9 cellular contexts compared by ENCODE assay signal in the genomic region with DNA sequence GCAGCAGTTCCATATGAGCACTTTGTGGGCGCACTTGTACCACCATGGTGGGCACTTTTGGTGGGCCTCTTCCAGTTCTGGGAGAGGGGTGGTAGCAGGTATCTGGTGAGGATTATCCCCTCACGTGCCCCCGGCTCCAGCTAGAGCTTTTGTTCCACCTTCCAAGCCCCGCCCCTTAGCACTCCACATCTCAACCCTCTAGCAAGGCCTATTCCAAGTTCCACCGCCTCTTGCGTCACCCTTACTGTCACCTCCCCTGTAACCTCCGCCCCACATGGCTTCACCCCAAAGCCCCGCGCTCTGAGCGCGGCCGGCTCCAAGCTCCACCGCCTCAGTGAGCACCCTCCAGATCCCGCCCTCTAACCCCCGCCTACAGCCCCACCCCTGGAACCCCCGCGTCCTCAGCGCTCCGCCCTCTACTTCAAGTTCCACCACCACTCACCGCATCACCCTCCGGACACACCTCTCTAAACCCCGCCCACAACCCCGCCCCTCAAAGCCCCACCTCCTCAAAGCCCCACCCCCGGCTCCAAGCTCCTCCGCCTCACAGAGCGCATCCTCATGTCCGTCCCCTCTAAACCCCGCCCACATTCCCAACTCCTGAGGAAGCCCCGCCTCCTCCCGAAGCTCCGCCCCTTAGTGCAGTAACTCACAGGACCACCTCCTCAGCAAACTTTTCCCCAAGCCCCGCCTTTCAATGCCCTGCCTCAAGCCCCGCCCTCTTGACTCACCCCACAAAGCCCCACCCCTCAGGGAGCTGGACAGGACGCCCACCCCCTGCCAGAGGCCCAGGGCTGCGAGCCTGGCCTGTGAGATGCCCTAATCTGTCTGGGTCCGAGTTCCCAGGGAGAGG. TPM values are rescaled to one million over a fixed set of nuclear protein-coding genes. Genes with fewer than 3 reads are reported as not detected.
DNase-seq lines count a peak whose midpoint lies in the region; ATAC-seq and TF ChIP-seq lines count a peak whose summit lies in the region.
"Had no signal": no experiment of that assay in that cellular context is flagged by ENCODE, and none has a peak within 500 bp of the region (broad histone marks: within the 10 kb centered on the region; RNA-seq: fewer than 3 reads in every experiment).

No MANE protein-coding gene starts in this region.

- no peaks in the 10 kb centered on the region for H3K27me3 ChIP-seq in neural progenitor cell

- peaks cover 17% of the 10 kb centered on the region for H3F3A ChIP-seq in neural progenitor cell (ENCODE audit: low read depth)

- peaks cover 12% of the 10 kb centered on the region for H3K4me1 Mint-ChIP-seq in neural progenitor cell

- H3K79me2 ChIP-seq in neural progenitor cell (ENCODE audit: low read depth) = no peaks in the 10 kb centered on the region

- H2AFZ ChIP-seq in neural progenitor cell (replicated peaks) = peak overlapping the region; percentile 63

- H3K27ac Mint-ChIP-seq in neural progenitor cell = no peak overlapping the region

- H3K36me3 Mint-ChIP-seq in neural progenitor cell = no peaks in the 10 kb centered on the region

- ATAC-seq in GM21529 (IDR thresholded peaks at IDR 0.05; ENCODE audit: unreplicated experiment) = no peak
- no peak for ATAC-seq in GM21619 (IDR thresholded peaks at IDR 0.05; ENCODE audit: unreplicated experiment)
- ATAC-seq in GM18873 (IDR thresholded peaks at IDR 0.05; ENCODE audit: low FRiP score, unreplicated experiment) = no peak

- H3K4me3 ChIP-seq in neural progenitor cell = peak overlapping the region; percentile 35

- peak overlapping the region; percentile 67 for H3K4me3 Mint-ChIP-seq in neural progenitor cell

- no peaks in the 10 kb centered on the region for H3K9me3 Mint-ChIP-seq in neural progenitor cell

- H3K9me3 ChIP-seq in neural progenitor cell (ENCODE audit: low read depth) = no peaks in the 10 kb centered on the region

- H3K4me2 ChIP-seq in neural progenitor cell = peak overlapping the region; percentile 78

- H4K20me1 ChIP-seq in neural progenitor cell (ENCODE audit: low read depth) = no peaks in the 10 kb centered on the region

- H3K36me3 ChIP-seq in neural progenitor cell = no peaks in the 10 kb centered on the region

- H3K9ac ChIP-seq in neural progenitor cell = no peak overlapping the region

- H3K27me3 Mint-ChIP-seq in neural progenitor cell (ENCODE audit: insufficient read depth, low read depth) = peaks cover 6% of the 10 kb centered on the region

- peaks cover 23% of the 10 kb centered on the region for H3K4me1 ChIP-seq in neural progenitor cell

- DNase-seq in ELR (ENCODE audit: low read depth) (peak; percentile 74), NAMALWA (ENCODE audit: low spot score) (peak; percentile 90), fibroblast of peridontal ligament (ENCODE audit: extremely low read depth) (peak; percentile 5), neural progenitor cell (ENCODE audit: low spot score) (peak; percentile 98)
- DNase-seq in activated CD4-positive, alpha-beta T cell treated with anti-CD3 and anti-CD28 coated beads, Interleukin-2, amount 50 U/mL, for 1 hour = peak; percentile 9

- no peak for TF ChIP-seq CTCF in neural progenitor cell (IDR thresholded peaks at IDR 0.05)

- no peak overlapping the region for H3K27ac ChIP-seq in neural progenitor cell
- H3K27ac ChIP-seq: HL-60 had no signal

RNA-seq across cellular contexts. Expression of a gene that starts 11.1 kb away (rescaled TPM):
- 1.8 and 4.2 TPM in 2 replicates for total RNA-seq in neural progenitor cell (ENCODE audit: low replicate concordance)

RNA-seq across cellular contexts. Expression of a gene that starts 29.4 kb away (rescaled TPM):
- total RNA-seq in neural progenitor cell (ENCODE audit: low replicate concordance) = 1.6 TPM in 1 of 2 replicates, not detected in the other

RNA-seq across cellular contexts. Expression of a gene that starts 36.6 kb away (rescaled TPM):
- 0.95 and 1.5 TPM in 2 replicates for total RNA-seq in neural progenitor cell (ENCODE audit: low replicate concordance)

RNA-seq across cellular contexts. Expression of a gene that starts 42.9 kb away (rescaled TPM):
- total RNA-seq in neural progenitor cell (ENCODE audit: low replicate concordance) = not detected in 2 replicates

RNA-seq across cellular contexts. Expression of a gene that starts 50.5 kb away (rescaled TPM):
- not detected in 2 replicates for total RNA-seq in neural progenitor cell (ENCODE audit: low replicate concordance)

Comparison
In these comparisons a context has a peak if more than half of its experiments do, and no peak if none do; other contexts are left out.
1. DNase-seq: peak in every context shown above with its lines; median percentile 98 in neural progenitor cell; 90 in NAMALWA; 74 in ELR; 9 in activated CD4-positive, alpha-beta T cell treated with anti-CD3 and anti-CD28 coated beads, Interleukin-2, amount 50 U/mL, for 1 hour; 5 in fibroblast of peridontal ligament.